In genomic region chr11:111778047-111778558, GRCh38 we compare ENCODE assay signal across 2 cellular contexts.
TF ChIP-seq lines count a peak whose summit lies in the region.

No MANE protein-coding gene starts in this region.

TF ChIP-seq in GM23338, 12 proteins besides CTCF, POLR2A, EP300 and RAD21 (continued from another document):
- TF ChIP-seq, protein P1, sequence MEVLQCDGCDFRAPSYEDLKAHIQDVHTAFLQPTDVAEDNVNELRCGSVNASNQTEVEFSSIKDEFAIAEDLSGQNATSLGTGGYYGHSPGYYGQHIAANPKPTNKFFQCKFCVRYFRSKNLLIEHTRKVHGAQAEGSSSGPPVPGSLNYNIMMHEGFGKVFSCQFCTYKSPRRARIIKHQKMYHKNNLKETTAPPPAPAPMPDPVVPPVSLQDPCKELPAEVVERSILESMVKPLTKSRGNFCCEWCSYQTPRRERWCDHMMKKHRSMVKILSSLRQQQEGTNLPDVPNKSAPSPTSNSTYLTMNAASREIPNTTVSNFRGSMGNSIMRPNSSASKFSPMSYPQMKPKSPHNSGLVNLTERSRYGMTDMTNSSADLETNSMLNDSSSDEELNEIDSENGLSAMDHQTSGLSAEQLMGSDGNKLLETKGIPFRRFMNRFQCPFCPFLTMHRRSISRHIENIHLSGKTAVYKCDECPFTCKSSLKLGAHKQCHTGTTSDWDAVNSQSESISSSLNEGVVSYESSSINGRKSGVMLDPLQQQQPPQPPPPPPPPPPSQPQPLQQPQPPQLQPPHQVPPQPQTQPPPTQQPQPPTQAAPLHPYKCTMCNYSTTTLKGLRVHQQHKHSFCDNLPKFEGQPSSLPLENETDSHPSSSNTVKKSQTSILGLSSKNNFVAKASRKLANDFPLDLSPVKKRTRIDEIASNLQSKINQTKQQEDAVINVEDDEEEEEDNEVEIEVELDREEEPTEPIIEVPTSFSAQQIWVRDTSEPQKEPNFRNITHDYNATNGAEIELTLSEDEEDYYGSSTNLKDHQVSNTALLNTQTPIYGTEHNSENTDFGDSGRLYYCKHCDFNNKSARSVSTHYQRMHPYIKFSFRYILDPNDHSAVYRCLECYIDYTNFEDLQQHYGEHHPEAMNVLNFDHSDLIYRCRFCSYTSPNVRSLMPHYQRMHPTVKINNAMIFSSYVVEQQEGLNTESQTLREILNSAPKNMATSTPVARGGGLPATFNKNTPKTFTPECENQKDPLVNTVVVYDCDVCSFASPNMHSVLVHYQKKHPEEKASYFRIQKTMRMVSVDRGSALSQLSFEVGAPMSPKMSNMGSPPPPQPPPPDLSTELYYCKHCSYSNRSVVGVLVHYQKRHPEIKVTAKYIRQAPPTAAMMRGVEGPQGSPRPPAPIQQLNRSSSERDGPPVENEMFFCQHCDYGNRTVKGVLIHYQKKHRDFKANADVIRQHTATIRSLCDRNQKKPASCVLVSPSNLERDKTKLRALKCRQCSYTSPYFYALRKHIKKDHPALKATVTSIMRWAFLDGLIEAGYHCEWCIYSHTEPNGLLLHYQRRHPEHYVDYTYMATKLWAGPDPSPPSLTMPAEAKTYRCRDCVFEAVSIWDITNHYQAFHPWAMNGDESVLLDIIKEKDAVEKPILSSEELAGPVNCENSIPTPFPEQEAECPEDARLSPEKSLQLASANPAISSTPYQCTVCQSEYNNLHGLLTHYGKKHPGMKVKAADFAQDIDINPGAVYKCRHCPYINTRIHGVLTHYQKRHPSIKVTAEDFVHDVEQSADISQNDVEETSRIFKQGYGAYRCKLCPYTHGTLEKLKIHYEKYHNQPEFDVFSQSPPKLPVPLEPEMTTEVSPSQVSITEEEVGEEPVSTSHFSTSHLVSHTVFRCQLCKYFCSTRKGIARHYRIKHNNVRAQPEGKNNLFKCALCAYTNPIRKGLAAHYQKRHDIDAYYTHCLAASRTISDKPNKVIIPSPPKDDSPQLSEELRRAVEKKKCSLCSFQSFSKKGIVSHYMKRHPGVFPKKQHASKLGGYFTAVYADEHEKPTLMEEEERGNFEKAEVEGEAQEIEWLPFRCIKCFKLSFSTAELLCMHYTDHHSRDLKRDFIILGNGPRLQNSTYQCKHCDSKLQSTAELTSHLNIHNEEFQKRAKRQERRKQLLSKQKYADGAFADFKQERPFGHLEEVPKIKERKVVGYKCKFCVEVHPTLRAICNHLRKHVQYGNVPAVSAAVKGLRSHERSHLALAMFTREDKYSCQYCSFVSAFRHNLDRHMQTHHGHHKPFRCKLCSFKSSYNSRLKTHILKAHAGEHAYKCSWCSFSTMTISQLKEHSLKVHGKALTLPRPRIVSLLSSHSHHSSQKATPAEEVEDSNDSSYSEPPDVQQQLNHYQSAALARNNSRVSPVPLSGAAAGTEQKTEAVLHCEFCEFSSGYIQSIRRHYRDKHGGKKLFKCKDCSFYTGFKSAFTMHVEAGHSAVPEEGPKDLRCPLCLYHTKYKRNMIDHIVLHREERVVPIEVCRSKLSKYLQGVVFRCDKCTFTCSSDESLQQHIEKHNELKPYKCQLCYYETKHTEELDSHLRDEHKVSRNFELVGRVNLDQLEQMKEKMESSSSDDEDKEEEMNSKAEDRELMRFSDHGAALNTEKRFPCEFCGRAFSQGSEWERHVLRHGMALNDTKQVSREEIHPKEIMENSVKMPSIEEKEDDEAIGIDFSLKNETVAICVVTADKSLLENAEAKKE (CRISPR knock-in tag; IDR thresholded peaks at IDR 0.05): no peak
- TF ChIP-seq ZNF114 (CRISPR knock-in tag; IDR thresholded peaks at IDR 0.05): no peak
- TF ChIP-seq NANOG (IDR thresholded peaks at IDR 0.05; ENCODE audit: borderline replicate concordance): no peak
- no peak for TF ChIP-seq JUNB (IDR thresholded peaks at IDR 0.05; ENCODE audit: unreplicated experiment)
- no peak for TF ChIP-seq STAT1 (IDR thresholded peaks at IDR 0.05; ENCODE audit: unreplicated experiment)

TF ChIP-seq in K562, 482 proteins besides CTCF, POLR2A, EP300 and RAD21 (continued from another document):
- TF ChIP-seq VEZF1 (CRISPR knock-in tag; IDR thresholded peaks at IDR 0.05) (no peak), NELFE (IDR thresholded peaks at IDR 0.05; ENCODE audit: insufficient read depth, insufficient read length) (no peak), HMG20B (CRISPR knock-in tag; IDR thresholded peaks at IDR 0.05) (no peak), SNAPC5 (CRISPR knock-in tag; IDR thresholded peaks at IDR 0.05) (no peak), ZNF589 (CRISPR knock-in tag; IDR thresholded peaks at IDR 0.05; ENCODE audit: low read depth) (no peak), SIN3A (IDR thresholded peaks at IDR 0.05; ENCODE audit: borderline replicate concordance in 2 of 2, control insufficient read depth in 1 of 2, low read depth in 2 of 2, low read length in 2 of 2) (no peak), PRMT5 (CRISPR knock-in tag; IDR thresholded peaks at IDR 0.05) (no peak), GABPB2 (CRISPR knock-in tag; conservative IDR thresholded peaks at IDR 0.05) (no peak), MTA2 (IDR thresholded peaks at IDR 0.05; ENCODE audit: low read depth) (no peak), FOXK1 (CRISPR knock-in tag; IDR thresholded peaks at IDR 0.05; ENCODE audit: borderline replicate concordance) (no peak), ZNF24 (IDR thresholded peaks at IDR 0.05) (no peak), GMEB1 (CRISPR knock-in tag; IDR thresholded peaks at IDR 0.05) (no peak), BCOR (IDR thresholded peaks at IDR 0.05) (no peak), BRF2 (IDR thresholded peaks at IDR 0.05; ENCODE audit: borderline replicate concordance, insufficient read depth, insufficient read length) (no peak), RFX5 (IDR thresholded peaks at IDR 0.05; ENCODE audit: low read depth, low read length) (no peak)
TF ChIP-seq in K562: peak in this region for 0.
